In genomic region chr14:102239231-102239630, GRCh38 we compare ENCODE assay signal across 20 cellular contexts.
"Had no signal": no experiment of that assay in that cellular context is flagged by ENCODE, and none has a peak within 500 bp of the region (broad histone marks: within the 10 kb centered on the region; RNA-seq: fewer than 3 reads in every experiment).

No MANE protein-coding gene starts in this region.

- DNase-seq: cerebellar nuclear complex; effector CD4-positive, alpha-beta T cell; endodermal cell; foreskin melanocyte; hippocampal formation; kidney glomerular epithelial cell; mucosa of descending colon; occipital lobe; small intestine; stimulated activated CD4-positive, alpha-beta T cell treated with anti-CD3 and anti-CD28 coated beads, Interleukin-4, amount 100 ng/mL, for 1 hour; stimulated activated CD8-positive, alpha-beta memory T cell treated with anti-CD3 and anti-CD28 coated beads, Interleukin-4, amount 100 ng/mL, for 48 hours; stimulated activated naive CD8-positive, alpha-beta T cell treated with anti-CD3 and anti-CD28 coated beads, Interleukin-15, Interleukin-2, amounts not matched to agents 100 U/mL and 50 U/mL, for 24 hours; thyroid gland had no signal

- H3K36me3 Mint-ChIP-seq: stimulated activated effector memory CD8-positive, alpha-beta T cell treated with anti-CD3 and anti-CD28 coated beads, Interleukin-12 subunit alpha, Interleukin-12 subunit beta, amount 100 ng/mL, for 72 hours; type B pancreatic cell had no signal

- H3K27ac ChIP-seq: coronary artery, parathyroid adenoma, suprapubic skin, thyroid gland had no signal

- H3K4me3 ChIP-seq: coronary artery, mucosa of descending colon, suprapubic skin, thyroid gland had no signal

- H3K27ac Mint-ChIP-seq: endodermal cell; nephron; stimulated activated effector memory CD8-positive, alpha-beta T cell treated with anti-CD3 and anti-CD28 coated beads, Interleukin-12 subunit alpha, Interleukin-12 subunit beta, amount 100 ng/mL, for 72 hours; type B pancreatic cell had no signal

- H3K27me3 Mint-ChIP-seq: type B pancreatic cell had no signal

- H3K9me3 ChIP-seq: mucosa of descending colon, suprapubic skin, thyroid gland had no signal

- H3K27me3 ChIP-seq: suprapubic skin, thyroid gland had no signal

- H3K36me3 ChIP-seq: suprapubic skin, thyroid gland had no signal

- H3K79me2 ChIP-seq: parathyroid adenoma had no signal

- H3K9me3 Mint-ChIP-seq: endodermal cell; nephron; stimulated activated effector memory CD8-positive, alpha-beta T cell treated with anti-CD3 and anti-CD28 coated beads, Interleukin-12 subunit alpha, Interleukin-12 subunit beta, amount 100 ng/mL, for 72 hours; type B pancreatic cell had no signal

- H3K4me3 Mint-ChIP-seq: endodermal cell; nephron; stimulated activated effector memory CD8-positive, alpha-beta T cell treated with anti-CD3 and anti-CD28 coated beads, Interleukin-12 subunit alpha, Interleukin-12 subunit beta, amount 100 ng/mL, for 72 hours; type B pancreatic cell had no signal

- H3K9ac ChIP-seq: parathyroid adenoma had no signal

- H3K4me1 ChIP-seq: suprapubic skin had no signal

- H3K4me1 Mint-ChIP-seq: nephron; stimulated activated effector memory CD8-positive, alpha-beta T cell treated with anti-CD3 and anti-CD28 coated beads, Interleukin-12 subunit alpha, Interleukin-12 subunit beta, amount 100 ng/mL, for 72 hours had no signal

- ATAC-seq: mucosa of descending colon; sciatic nerve; stimulated activated effector memory CD8-positive, alpha-beta T cell treated with anti-CD3 and anti-CD28 coated beads, Interleukin-12 subunit alpha, Interleukin-12 subunit beta, amount 100 ng/mL, for 72 hours; stimulated activated naive CD8-positive, alpha-beta T cell treated with anti-CD3 and anti-CD28 coated beads, Interleukin-15, Interleukin-2, amounts not matched to agents 100 U/mL and 50 U/mL, for 24 hours had no signal
